17 cellular contexts compared by ENCODE assay signal in genomic region chr10:86344714-86345161, GRCh38. TPM values are rescaled to one million over a fixed set of nuclear protein-coding genes. Genes with fewer than 3 reads are reported as not detected.
DNase-seq lines count a peak whose midpoint lies in the region; ATAC-seq, FAIRE-seq and TF ChIP-seq lines count a peak whose summit lies in the region.
"Had no signal": no experiment of that assay in that cellular context is flagged by ENCODE, and none has a peak within 500 bp of the region (broad histone marks: within the 10 kb centered on the region; RNA-seq: fewer than 3 reads in every experiment).

No MANE protein-coding gene starts in this region.

- intact Hi-C loops in GM12878 (cut with micrococcal nuclease; ENCODE audit: unreplicated experiment), result no loop called here
- intact Hi-C loops in spleen (cut with DNase I; ENCODE audit: low total_unique reads), result no loop called here

- H4K20me1 ChIP-seq in GM12878 (ENCODE audit: control insufficient read depth, insufficient read depth), result no peaks in the 10 kb centered on the region

- H3K9me3 ChIP-seq in GM12878 (replicated peaks; ENCODE audit: control insufficient read depth, insufficient read depth, low read length), result no peaks in the 10 kb centered on the region
- H3K9me3 ChIP-seq in spleen, result no peaks in the 10 kb centered on the region
- H3K9me3 ChIP-seq: right atrium auricular region had no signal

- H3K79me2 ChIP-seq in GM12878 (ENCODE audit: control insufficient read depth, insufficient read depth, low read length), result no peaks in the 10 kb centered on the region

- no peak overlapping the region for H3K4me2 ChIP-seq in GM12878 (ENCODE audit: control insufficient read depth, insufficient read depth)

- H3K4me3 ChIP-seq in GM12878, result no peak overlapping the region
- H3K4me3 ChIP-seq in spleen, result no peak overlapping the region
- H3K4me3 ChIP-seq: right atrium auricular region had no signal

- no peaks in the 10 kb centered on the region for H3K36me3 ChIP-seq in GM12878 (ENCODE audit: control insufficient read depth in 2 of 2, insufficient read depth in 2 of 2, low read length in 1 of 2)
- H3K36me3 ChIP-seq in spleen, result no peaks in the 10 kb centered on the region
- H3K36me3 ChIP-seq: right atrium auricular region had no signal

- 18% methylated on average over 5 of the region's 6 CpGs for WGBS in GM12878 (ENCODE audit: insufficient coverage, insufficient replicate concordance, low lambda C conversion rate, missing lambda C conversion rate)
- WGBS in spleen, 5 donors, result 44 to 70% (median 49%) methylated on average over 6 of the region's 6 CpGs

- no peak for TF ChIP-seq RAD21 in GM12878 (IDR thresholded peaks at IDR 0.05; ENCODE audit: insufficient read depth, low read depth, low read length)

- H3K4me1 ChIP-seq in GM12878 (ENCODE audit: control insufficient read depth, insufficient read depth, low read length) (no peaks in the 10 kb centered on the region), spleen (peaks cover 0 to 8% (median 0%) of the 10 kb centered on the region in 6 donors)
- H3K4me1 ChIP-seq: right atrium auricular region had no signal

- SMC1A ChIA-PET in GM12878 (lab: Charles Lee; ENCODE audit: uncharacterized antibody, unreplicated experiment), result no interaction called here

- no peak for TF ChIP-seq EP300 in GM12878 (IDR thresholded peaks at IDR 0.05; ENCODE audit: borderline replicate concordance in 1 of 2, control insufficient read depth in 1 of 2, low read depth in 2 of 2, low read length in 2 of 2)

- POLR2A ChIA-PET in GM12878 (lab: Charles Lee), result no interaction called here

- H3K27me3 ChIP-seq in GM12878 (replicated peaks in 1 of 2; ENCODE audit: control insufficient read depth in 2 of 2, insufficient read depth in 2 of 2, low read length in 1 of 2) (no peaks in the 10 kb centered on the region), spleen (replicated peaks in 1 of 7) (peaks cover 0 to 13% (median 0%) of the 10 kb centered on the region in 7 donors)
- H3K27me3 ChIP-seq: right atrium auricular region had no signal

- H3K27ac ChIP-seq in GM12878 (ENCODE audit: control insufficient read depth, insufficient read depth) (no peak overlapping the region), spleen (no peak overlapping the region)
- H3K27ac ChIP-seq: right atrium auricular region had no signal

- TF ChIP-seq POLR2A in GM12878 (IDR thresholded peaks at IDR 0.05; ENCODE audit: low read depth, low read length) (no peak), spleen (IDR thresholded peaks at IDR 0.05) (no peak)

- 0 out of 6 replicates have a peak, but pooled peaks of 1 of the 3 experiments have one; percentile 2 for TF ChIP-seq CTCF in GM12878 (IDR thresholded peaks at IDR 0.05 in 2 of 3, conservative IDR thresholded peaks at IDR 0.05 in 1 of 3; ENCODE audit: control insufficient read depth in 2 of 3, extremely low read depth in 1 of 3, insufficient read depth in 1 of 3, low read depth in 3 of 3, low read length in 3 of 3)
- TF ChIP-seq CTCF in spleen (IDR thresholded peaks at IDR 0.05 in 8 of 11, conservative IDR thresholded peaks at IDR 0.05 in 3 of 11), result no peak

- RAD21 ChIA-PET in GM12878 (lab: Charles Lee; ENCODE audit: unreplicated experiment), result no interaction called here

- FAIRE-seq in GM12878 (lab: Jason Lieb, UNC), result no peak
- FAIRE-seq: TTC549 had no signal

- H3K9ac ChIP-seq in GM12878 (ENCODE audit: control insufficient read depth, insufficient read depth, low read length), result no peak overlapping the region

- ATAC-seq in GM12878 (peak; percentile 33), HG02938 (IDR thresholded peaks at IDR 0.05; ENCODE audit: unreplicated experiment) (no peak)
- ATAC-seq: Right ventricle myocardium inferior; stimulated activated memory B cell treated with anti-CD40 and anti-IgM and Interleukin-4, amounts not matched to agents 10 μg/mL and 1 μg/mL and 100 μg/mL, for 72 hours had no signal

- H2AFZ ChIP-seq in GM12878 (ENCODE audit: control insufficient read depth, low read depth, low read length), result no peak overlapping the region

- in situ Hi-C loops in GM12878 (cut with MboI), result no loop called here

- DNase-seq in activated effector memory CD4-positive, alpha-beta T cell treated with anti-CD3 and anti-CD28 coated beads, Interleukin-2, amount 50 U/mL, for 16 hours, result peak; percentile 62
- DNase-seq in activated effector memory CD4-positive, alpha-beta T cell treated with Interleukin-2 at 50 U/mL for 16 hours, result no peak
- DNase-seq in HT1080 (ENCODE audit: low read depth) (peak; percentile 69), GM12878 (ENCODE audit: low read depth, low spot score) (no peak), spleen (peak; percentile 74), NCI-H2171 (lab: John Stamatoyannopoulos, UW) (no peak), midbrain (lab: John Stamatoyannopoulos, UW) (no peak)
- DNase-seq: kidney glomerular epithelial cell; MM.1S; naive B cell; NCI-H524 treated with DMSO at 0.1 percent for 48 hours; stimulated activated CD4-positive, alpha-beta T cell treated with anti-CD3 and anti-CD28 coated beads, Interleukin-4, amount 100 ng/mL, for 4 hours had no signal

- BruUV-seq in GM12878 (replicated peaks; lab: Mats Ljungman, UMichigan), result no TSS peak

- CTCF ChIA-PET in GM12878 (lab: Yijun Ruan, JAX), result interaction anchor here (0.6 to 1.4 kb wide), 4 partner anchors 18 to 244 kb away, joined by 3 to 8 read pairs (median 3); no protein-coding TSS in a partner anchor

TF ChIP-seq in GM12878, 131 proteins besides CTCF, POLR2A, EP300 and RAD21:
- TF ChIP-seq HSF1 (IDR thresholded peaks at IDR 0.05; ENCODE audit: low read depth, low read length), result no peak
- no peak for TF ChIP-seq CHD2 (IDR thresholded peaks at IDR 0.05; ENCODE audit: borderline replicate concordance, low read depth, low read length)
- no peak for TF ChIP-seq NR2C1 (IDR thresholded peaks at IDR 0.05)
- no peak for TF ChIP-seq YBX1 (IDR thresholded peaks at IDR 0.05)
- TF ChIP-seq BRCA1 (IDR thresholded peaks at IDR 0.05; ENCODE audit: low read depth, low read length), result no peak
- TF ChIP-seq HDAC6 (IDR thresholded peaks at IDR 0.05; ENCODE audit: unreplicated experiment), result no peak
- no peak for TF ChIP-seq POU2F2 (IDR thresholded peaks at IDR 0.05; ENCODE audit: borderline replicate concordance, low read depth, low read length)
- no peak for TF ChIP-seq SIX5 (IDR thresholded peaks at IDR 0.05; ENCODE audit: low read depth, low read length, severe bottlenecking)
- no peak for TF ChIP-seq ZNF24 (IDR thresholded peaks at IDR 0.05)
- TF ChIP-seq HCFC1 (IDR thresholded peaks at IDR 0.05; ENCODE audit: low read length), result no peak
- no peak for TF ChIP-seq SMAD5 (IDR thresholded peaks at IDR 0.05; ENCODE audit: low read depth)
- TF ChIP-seq SMC3 (IDR thresholded peaks at IDR 0.05; ENCODE audit: borderline replicate concordance, low read length), result no peak
- TF ChIP-seq TCF7 (IDR thresholded peaks at IDR 0.05; ENCODE audit: borderline replicate concordance), result no peak
- no peak for TF ChIP-seq RBBP5 (conservative IDR thresholded peaks at IDR 0.05)
- no peak for TF ChIP-seq CREB1 (IDR thresholded peaks at IDR 0.05; ENCODE audit: low read depth)
- TF ChIP-seq ZNF217 (IDR thresholded peaks at IDR 0.05), result no peak
- no peak for TF ChIP-seq CREM (IDR thresholded peaks at IDR 0.05; ENCODE audit: low read depth)
- no peak for TF ChIP-seq ZSCAN29 (IDR thresholded peaks at IDR 0.05)
- TF ChIP-seq TCF12 (IDR thresholded peaks at IDR 0.05; ENCODE audit: low read depth, low read length), result no peak
- TF ChIP-seq BMI1 (IDR thresholded peaks at IDR 0.05; ENCODE audit: borderline replicate concordance), result no peak

RNA-seq across cellular contexts. Expression of gene GRID1, which starts 21.9 kb away (rescaled TPM):
- 2.6 and 5.4 TPM in 2 replicates for total RNA-seq in HT1080 (2014; rRNA removed; shearing (Covaris generic))
- 1.5 and 1.9 TPM in 2 replicates for polyA plus RNA-seq in HT1080 (2015; cell fraction: cytosol; rRNA removed)
- polyA plus RNA-seq in HT1080 (2015; cell fraction: nucleus; rRNA removed), result 2.1 and 2.3 TPM in 2 replicates
- total RNA-seq in GM12878 (2013; cell fraction: nucleolus; rRNA removed), result 3.4 and 3.5 TPM in 2 replicates
- 0.11 and 0.23 TPM in 2 replicates for total RNA-seq in GM12878 (2014; rRNA removed)
- total RNA-seq in GM12878 (2014; rRNA removed; fragmentation: Illumina TruSeq; extraction: Trizol), result 0.04 and 0.05 TPM in 2 replicates
- 0.08 TPM in 1 of 2 replicates, not detected in the other for total RNA-seq in GM12878 (2021)
- polyA plus RNA-seq in GM12878 (2011; ENCODE audit: low read depth), result 0.12 TPM
- 0.29 and 0.62 TPM in 2 replicates for polyA plus RNA-seq in GM12878 (2011; rRNA removed)
- polyA plus RNA-seq in GM12878 (2011; cell fraction: cytosol; rRNA removed), result 0.46 and 0.59 TPM in 2 replicates
- 0.97 and 1.3 TPM in 2 replicates for polyA plus RNA-seq in GM12878 (2011; cell fraction: nucleus; rRNA removed)
- 0.28 and 0.35 TPM in 2 replicates for polyA plus RNA-seq in GM12878 (2012)
- 0.05 TPM in 1 of 2 replicates, not detected in the other for polyA plus RNA-seq in GM12878 (2014; fragmentation: Illumina TruSeq; extraction: Trizol)
- polyA plus RNA-seq in GM12878 (2014; fragmentation: Nextera tagmentation; extraction: Ambion mirVana), result not detected
- 0.04 and 0.05 TPM in 2 replicates for polyA plus RNA-seq in GM12878 (2014; rRNA removed)
- not detected for polyA plus RNA-seq in GM12878 (2016; fragmentation: Nextera tagmentation; extraction: Ambion mirVana)
- polyA minus RNA-seq in GM12878 (2011; rRNA and poly(A)+ RNA removed), result 2.4 TPM in 2 replicates
- polyA minus RNA-seq in GM12878 (2011; cell fraction: cytosol; rRNA and poly(A)+ RNA removed), result 0.31 and 0.80 TPM in 2 replicates
- polyA minus RNA-seq in GM12878 (2011; cell fraction: nucleus; rRNA and poly(A)+ RNA removed), result 3.1 and 3.7 TPM in 2 replicates
- total RNA-seq in spleen, result under 1 TPM in 4 of 7 donors, not detected in 3; 0.10 to 0.42 (median 0.17) TPM
- polyA plus RNA-seq in spleen, result under 1 TPM in 2 of 3 donors, not detected in 1; 0.06 to 0.18 TPM

Comparison
In these comparisons a context has a peak if more than half of its experiments do, and no peak if none do; other contexts are left out.
1. DNase-seq: peak in activated effector memory CD4-positive, alpha-beta T cell treated with anti-CD3 and anti-CD28 coated beads, Interleukin-2, amount 50 U/mL, for 16 hours (single experiment), HT1080 (single experiment) and spleen (single experiment); none in activated effector memory CD4-positive, alpha-beta T cell treated with Interleukin-2 at 50 U/mL for 16 hours (single experiment), GM12878 (single experiment), NCI-H2171 (single experiment) and midbrain (single experiment).